ENCODE assay signal across 8 cellular contexts in the genomic region with DNA sequence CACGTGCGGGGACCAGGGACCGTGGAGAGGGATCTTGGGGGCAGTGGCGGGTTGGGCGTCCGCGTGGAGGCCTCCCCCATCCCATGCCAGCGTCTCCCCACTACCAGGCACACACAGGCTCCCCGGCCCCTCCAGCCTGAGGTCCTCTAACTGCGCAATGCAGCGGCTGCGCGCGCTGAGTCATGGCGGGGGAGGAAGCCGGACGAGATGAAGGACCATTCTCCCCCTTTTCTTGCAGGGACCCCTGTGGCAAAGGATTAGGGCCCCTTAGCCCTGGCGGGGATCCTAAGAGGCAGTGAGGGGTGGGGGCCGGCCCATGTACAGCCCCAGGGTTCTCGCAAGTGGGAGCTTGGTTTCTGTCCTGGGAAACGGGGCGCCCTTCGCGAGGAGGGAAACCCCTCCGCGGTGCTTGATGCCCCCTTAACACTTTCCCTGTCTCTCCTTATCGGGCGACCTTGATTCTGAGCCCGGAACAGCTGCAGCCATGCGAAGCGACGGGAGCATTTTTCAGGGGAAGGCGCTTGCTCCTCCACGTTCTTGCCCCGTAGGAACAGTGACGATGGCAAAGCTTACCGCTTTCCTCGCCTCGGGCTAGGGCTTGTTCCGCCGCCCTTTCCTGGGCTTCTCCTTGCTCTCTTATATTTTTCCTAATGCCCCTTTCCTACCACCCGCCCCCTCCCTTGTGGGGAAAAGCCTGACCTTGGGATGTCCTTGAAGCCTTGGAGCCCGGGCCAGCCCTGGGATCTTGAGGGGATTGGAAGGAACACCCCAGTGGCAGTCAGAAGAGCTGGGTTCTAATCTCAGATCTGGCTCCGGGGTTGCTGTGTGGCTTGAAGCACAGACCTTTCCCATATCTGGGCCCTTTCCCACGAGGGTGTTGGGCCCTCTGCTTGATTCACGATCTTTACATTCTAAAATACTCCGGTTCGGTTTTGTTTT. TPM values are rescaled to one million over a fixed set of nuclear protein-coding genes. Genes with fewer than 3 reads are reported as not detected.
DNase-seq lines count a peak whose midpoint lies in the region; ATAC-seq and TF ChIP-seq lines count a peak whose summit lies in the region.

No MANE protein-coding gene starts in this region.

- ATAC-seq in naive thymus-derived CD8-positive, alpha-beta T cell = peak in 1 of 2 donors; percentile 2
- ATAC-seq in HG02840 (IDR thresholded peaks at IDR 0.05; ENCODE audit: low FRiP score, unreplicated experiment) = no peak
- ATAC-seq in HG03571 (IDR thresholded peaks at IDR 0.05; ENCODE audit: unreplicated experiment) = no peak

- H3K27ac ChIP-seq in VCaP = peak overlapping the region; percentile 93

- no peaks in the 10 kb centered on the region for H3K9me3 Mint-ChIP-seq in naive thymus-derived CD8-positive, alpha-beta T cell

- peak overlapping the region; percentile 98 to 100 (median 99) for H3K4me3 Mint-ChIP-seq in naive thymus-derived CD8-positive, alpha-beta T cell

- H3K36me3 Mint-ChIP-seq in naive thymus-derived CD8-positive, alpha-beta T cell = peaks cover 0 to 46% (median 8%) of the 10 kb centered on the region in 3 donors

- no peaks in the 10 kb centered on the region for H3K27me3 Mint-ChIP-seq in naive thymus-derived CD8-positive, alpha-beta T cell

- POLR2A ChIA-PET in naive thymus-derived CD8-positive, alpha-beta T cell (lab: Charles Lee) = interaction anchor here (0.5 to 8.0 kb wide), 54 partner anchors 10 to 882 kb away, joined by 3 to 192 read pairs (median 4); partner anchors contain the start of genes CORO1A, DCTPP1, FBRS and HIRIP3

- TF ChIP-seq CTCF in VCaP (conservative IDR thresholded peaks at IDR 0.05) = no peak

- peak overlapping the region; percentile 94 to 99 (median 97) for H3K27ac Mint-ChIP-seq in naive thymus-derived CD8-positive, alpha-beta T cell

- peak; percentile 72 for DNase-seq in AG08396 (ENCODE audit: low spot score)
- peak; percentile 74 for DNase-seq in HCEC 1CT
- DNase-seq in epidermal melanocyte (ENCODE audit: insufficient read length, low spot score) = peak; percentile 20
- DNase-seq in naive thymus-derived CD8-positive, alpha-beta T cell = peak in 2 of 10 donors; percentile 15 to 27
- no peak for DNase-seq in middle frontal gyrus (ENCODE audit: extremely low spot score, low spot score)

- H3K4me1 Mint-ChIP-seq in naive thymus-derived CD8-positive, alpha-beta T cell = peaks cover 17 to 53% (median 46%) of the 10 kb centered on the region in 4 donors

RNA-seq across cellular contexts. Expression of gene ALDOA, which starts 0.7 kb away (rescaled TPM):
- total RNA-seq in naive thymus-derived CD8-positive, alpha-beta T cell = 100 to 1,000 TPM; 580 to 594 TPM
- polyA plus RNA-seq in naive thymus-derived CD8-positive, alpha-beta T cell = 1,000 to 10,000 TPM in 1 of 3 donors, 100 to 1,000 TPM in 2; 798 to 1,176 (median 994) TPM

RNA-seq across cellular contexts. Expression of gene PPP4C, which starts 9.6 kb away (rescaled TPM):
- 10 to 100 TPM; 82.8 to 83.4 TPM for total RNA-seq in naive thymus-derived CD8-positive, alpha-beta T cell
- 100 to 1,000 TPM; 153 to 199 (median 161) TPM for polyA plus RNA-seq in naive thymus-derived CD8-positive, alpha-beta T cell

RNA-seq across cellular contexts. Expression of gene TBX6, which starts 25.5 kb away (rescaled TPM):
- 1 to 10 TPM; 2.4 to 2.5 TPM for total RNA-seq in naive thymus-derived CD8-positive, alpha-beta T cell
- under 1 TPM; 0.15 to 0.25 (median 0.25) TPM for polyA plus RNA-seq in naive thymus-derived CD8-positive, alpha-beta T cell

RNA-seq across cellular contexts. Expression of gene YPEL3, which starts 29.8 kb away (rescaled TPM):
- total RNA-seq in naive thymus-derived CD8-positive, alpha-beta T cell = 100 to 1,000 TPM; 254 to 264 TPM
- polyA plus RNA-seq in naive thymus-derived CD8-positive, alpha-beta T cell = 100 to 1,000 TPM; 201 to 301 (median 206) TPM

RNA-seq across cellular contexts. Expression of gene TLCD3B, which starts 35.1 kb away (rescaled TPM):
- not detected for total RNA-seq in naive thymus-derived CD8-positive, alpha-beta T cell
- polyA plus RNA-seq in naive thymus-derived CD8-positive, alpha-beta T cell = not detected
